Comparison of ENCODE assay signal across 18 cellular contexts in the genomic region with DNA sequence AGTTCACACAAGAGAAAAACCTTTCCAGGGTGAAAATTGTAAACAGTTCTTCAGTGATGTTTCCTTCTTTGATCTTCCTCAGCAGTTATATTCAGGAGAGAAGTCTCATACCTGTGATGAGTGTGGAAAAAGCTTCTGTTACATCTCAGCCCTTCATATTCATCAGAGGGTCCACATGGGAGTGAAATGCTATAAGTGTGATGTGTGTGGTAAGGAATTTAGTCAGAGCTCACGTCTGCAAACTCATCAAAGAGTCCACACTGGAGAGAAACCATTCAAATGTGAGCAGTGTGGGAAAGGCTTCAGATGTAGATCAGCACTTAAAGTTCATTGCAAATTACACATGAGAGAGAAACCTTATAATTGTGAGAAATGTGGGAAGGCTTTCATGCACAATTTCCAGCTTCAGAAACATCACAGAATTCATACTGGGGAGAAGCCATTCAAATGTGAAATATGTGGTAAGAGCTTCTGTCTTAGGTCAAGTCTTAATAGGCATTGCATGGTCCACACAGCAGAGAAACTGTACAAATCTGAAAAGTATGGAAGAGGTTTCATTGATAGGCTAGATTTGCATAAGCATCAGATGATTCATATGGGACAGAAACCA. TPM values are rescaled to one million over a fixed set of nuclear protein-coding genes. Genes with fewer than 3 reads are reported as not detected.
DNase-seq lines count a peak whose midpoint lies in the region; ATAC-seq, FAIRE-seq and TF ChIP-seq lines count a peak whose summit lies in the region.
"Had no signal": no experiment of that assay in that cellular context is flagged by ENCODE, and none has a peak within 500 bp of the region (broad histone marks: within the 10 kb centered on the region; RNA-seq: fewer than 3 reads in every experiment).

No MANE protein-coding gene starts in this region.

- no peak overlapping the region for H2BK5ac ChIP-seq in mesendoderm (ENCODE audit: low read length)

- no peaks in the 10 kb centered on the region for H3K27me3 ChIP-seq in CD4-positive, CD25-positive, alpha-beta regulatory T cell (ENCODE audit: control insufficient read depth, insufficient read depth, low read length)
- H3K27me3 ChIP-seq in GM12878 (replicated peaks in 1 of 2; ENCODE audit: control insufficient read depth in 2 of 2, insufficient read depth in 2 of 2, low read length in 1 of 2) (no peaks in the 10 kb centered on the region), mesendoderm (ENCODE audit: insufficient read depth, low read length, poor library complexity) (no peaks in the 10 kb centered on the region)
- H3K27me3 ChIP-seq: SJSA1 had no signal

- BruUV-seq in GM12878 (replicated peaks; lab: Mats Ljungman, UMichigan): no TSS peak

- H3K23ac ChIP-seq in mesendoderm (ENCODE audit: low read length): no peak overlapping the region

- no peak overlapping the region for H3K4me3 Mint-ChIP-seq in CD4-positive, CD25-positive, alpha-beta regulatory T cell
- H3K4me3 Mint-ChIP-seq: CD14-positive monocyte had no signal

- intact Hi-C loops in GM12878 (cut with micrococcal nuclease; ENCODE audit: unreplicated experiment) (no loop called here), Right ventricle myocardium superior (cut with DNase I) (no loop called here)

- POLR2A ChIA-PET in GM12878 (lab: Charles Lee): no interaction called here

- in situ Hi-C loops in GM12878 (cut with MboI): no loop called here

- no peak for TF ChIP-seq CTCF in GM12878 (IDR thresholded peaks at IDR 0.05 in 2 of 3, conservative IDR thresholded peaks at IDR 0.05 in 1 of 3; ENCODE audit: control insufficient read depth in 2 of 3, extremely low read depth in 1 of 3, insufficient read depth in 1 of 3, low read depth in 3 of 3, low read length in 3 of 3)

- no peak overlapping the region for H2BK15ac ChIP-seq in mesendoderm (replicated peaks; ENCODE audit: low read depth)

- no peaks in the 10 kb centered on the region for H4K20me1 ChIP-seq in GM12878 (ENCODE audit: control insufficient read depth, insufficient read depth)

- no peak for FAIRE-seq in GM12878 (lab: Jason Lieb, UNC)

- WGBS in GM12878 (ENCODE audit: insufficient coverage, insufficient replicate concordance, low lambda C conversion rate, missing lambda C conversion rate): 50% methylated on average over 1 of the region's 1 CpG
- no CpG with 5 or more reads among the region's 1 CpG for WGBS in mesendoderm (ENCODE audit: extremely low coverage, insufficient coverage, low lambda C conversion rate)

- no peak overlapping the region for H3K4ac ChIP-seq in mesendoderm (ENCODE audit: low read depth, low read length)

- peak overlapping the region; percentile 0 for H3K4me3 ChIP-seq in CD4-positive, CD25-positive, alpha-beta regulatory T cell (ENCODE audit: low read depth, low read length)
- H3K4me3 ChIP-seq in GM12878: no peak overlapping the region
- peak overlapping the region; percentile 28 for H3K4me3 ChIP-seq in mesendoderm (ENCODE audit: low read length)
- H3K4me3 ChIP-seq: HAP-1, PC-9, SJSA1 had no signal

- peaks cover 56% of the 10 kb centered on the region for H3K36me3 Mint-ChIP-seq in CD4-positive, CD25-positive, alpha-beta regulatory T cell

- peaks cover 86 to 94% of the 10 kb centered on the region in 2 experiments for H3K9me3 ChIP-seq in CD4-positive, CD25-positive, alpha-beta regulatory T cell (ENCODE audit: control insufficient read depth in 2 of 2, low read length in 2 of 2)
- peaks cover 26% of the 10 kb centered on the region for H3K9me3 ChIP-seq in GM12878 (replicated peaks; ENCODE audit: control insufficient read depth, insufficient read depth, low read length)

- H3K9ac ChIP-seq in GM12878 (ENCODE audit: control insufficient read depth, insufficient read depth, low read length) (no peak overlapping the region), mesendoderm (ENCODE audit: low read length) (no peak overlapping the region)

- TF ChIP-seq EP300 in GM12878 (IDR thresholded peaks at IDR 0.05; ENCODE audit: borderline replicate concordance in 1 of 2, control insufficient read depth in 1 of 2, low read depth in 2 of 2, low read length in 2 of 2): no peak

- H3K27ac Mint-ChIP-seq in CD4-positive, CD25-positive, alpha-beta regulatory T cell: no peak overlapping the region
- H3K27ac Mint-ChIP-seq: CD14-positive monocyte had no signal

- H3K4me1 ChIP-seq in CD4-positive, CD25-positive, alpha-beta regulatory T cell (ENCODE audit: control insufficient read depth, insufficient read depth, low read length, poor library complexity, severe bottlenecking): no peaks in the 10 kb centered on the region
- H3K4me1 ChIP-seq in GM12878 (ENCODE audit: control insufficient read depth, insufficient read depth, low read length) (no peaks in the 10 kb centered on the region), mesendoderm (ENCODE audit: control insufficient read depth, low read depth, low read length) (no peaks in the 10 kb centered on the region)
- H3K4me1 ChIP-seq: HAP-1, SJSA1 had no signal

- RAD21 ChIA-PET in GM12878 (lab: Charles Lee; ENCODE audit: unreplicated experiment): no interaction called here

- H3K27ac ChIP-seq in CD4-positive, CD25-positive, alpha-beta regulatory T cell (ENCODE audit: insufficient read depth, low read length, poor library complexity, severe bottlenecking): no peak overlapping the region
- no peak overlapping the region for H3K27ac ChIP-seq in GM12878 (ENCODE audit: control insufficient read depth, insufficient read depth)
- H3K27ac ChIP-seq in mesendoderm (ENCODE audit: low read depth, low read length): no peak overlapping the region
- H3K27ac ChIP-seq: HL-60, PC-9, SJSA1 had no signal

- peaks cover 4 to 14% (median 11%) of the 10 kb centered on the region in 4 donors for H3K4me1 Mint-ChIP-seq in CD4-positive, CD25-positive, alpha-beta regulatory T cell
- H3K4me1 Mint-ChIP-seq: CD14-positive monocyte had no signal

- no peaks in the 10 kb centered on the region for H3K79me1 ChIP-seq in mesendoderm (ENCODE audit: low read length)

- H3K79me2 ChIP-seq in GM12878 (ENCODE audit: control insufficient read depth, insufficient read depth, low read length) (no peaks in the 10 kb centered on the region), mesendoderm (ENCODE audit: control insufficient read depth, insufficient read depth, low read length) (no peaks in the 10 kb centered on the region)

- H2AFZ ChIP-seq in GM12878 (ENCODE audit: control insufficient read depth, low read depth, low read length): no peak overlapping the region
- H2AFZ ChIP-seq: PC-9 had no signal

- no peak overlapping the region for H3K56ac ChIP-seq in mesendoderm (ENCODE audit: low read length)

- peaks cover 4% of the 10 kb centered on the region for H3K27me3 Mint-ChIP-seq in CD4-positive, CD25-positive, alpha-beta regulatory T cell

- H3K18ac ChIP-seq in mesendoderm (ENCODE audit: low read length): no peak overlapping the region

- H3K9me3 Mint-ChIP-seq in CD4-positive, CD25-positive, alpha-beta regulatory T cell: peaks cover 10 to 93% (median 37%) of the 10 kb centered on the region in 7 donors

- TF ChIP-seq RAD21 in GM12878 (IDR thresholded peaks at IDR 0.05; ENCODE audit: insufficient read depth, low read depth, low read length): no peak

- no peak overlapping the region for H4K5ac ChIP-seq in mesendoderm (ENCODE audit: low read length)

- no peak overlapping the region for H3K4me2 ChIP-seq in GM12878 (ENCODE audit: control insufficient read depth, insufficient read depth)
- no peak overlapping the region for H3K4me2 ChIP-seq in mesendoderm (ENCODE audit: low read length)
- H3K4me2 ChIP-seq: PC-9 had no signal

- SMC1A ChIA-PET in GM12878 (lab: Charles Lee; ENCODE audit: uncharacterized antibody, unreplicated experiment): interaction anchor here (0.9 kb wide), 1 partner anchor 18 kb away, joined by 4 read pairs; no protein-coding TSS in a partner anchor

- DNase-seq in CD4-positive, CD25-positive, alpha-beta regulatory T cell: no peak
- DNase-seq in GM12878 (ENCODE audit: low read depth, low spot score) (no peak), mesendoderm (no peak), Right ventricle myocardium superior (no peak), NCI-H748 treated with DMSO at 0.1 percent for 48 hours (lab: John Stamatoyannopoulos, UW) (no peak)
- DNase-seq: EL, KG1, NCI-H1048, NCI-H146, NCI-H2081 treated with DMSO at 0.1 percent for 48 hours, NCI-H510A, NCI-H82, PC-9 had no signal

- peaks cover 51% of the 10 kb centered on the region for H3K36me3 ChIP-seq in CD4-positive, CD25-positive, alpha-beta regulatory T cell (ENCODE audit: control insufficient read depth, insufficient read depth, low read length)
- H3K36me3 ChIP-seq in GM12878 (ENCODE audit: control insufficient read depth in 2 of 2, insufficient read depth in 2 of 2, low read length in 1 of 2): peaks cover 0 to 1% of the 10 kb centered on the region in 2 experiments; a peak in 2 of 4 replicates
- H3K36me3 ChIP-seq in mesendoderm (ENCODE audit: control insufficient read depth, insufficient read depth, low read length): peaks cover 10% of the 10 kb centered on the region

- H2BK120ac ChIP-seq in mesendoderm (ENCODE audit: low read depth, low read length): no peak overlapping the region

- no peak overlapping the region for H4K8ac ChIP-seq in mesendoderm (ENCODE audit: low read depth, low read length)

- no peak for TF ChIP-seq POLR2A in GM12878 (IDR thresholded peaks at IDR 0.05; ENCODE audit: low read depth, low read length)

- ATAC-seq in CD4-positive, CD25-positive, alpha-beta regulatory T cell (ENCODE audit: low read depth in 2 of 2): no peak
- ATAC-seq in GM12878 (no peak), Right ventricle myocardium superior (ENCODE audit: poor library complexity) (no peak), HG03565 (IDR thresholded peaks at IDR 0.05; ENCODE audit: unreplicated experiment) (no peak)

- CTCF ChIA-PET in GM12878 (lab: Yijun Ruan, JAX): no interaction called here

- no peak overlapping the region for H2AK5ac ChIP-seq in mesendoderm (ENCODE audit: low read length)

RNA-seq across cellular contexts. Expression of a gene that starts 6.9 kb away (rescaled TPM):
- total RNA-seq in CD4-positive, CD25-positive, alpha-beta regulatory T cell: 5.0 TPM
- 1 to 10 TPM; 1.9 to 4.9 (median 3.9) TPM for polyA plus RNA-seq in CD4-positive, CD25-positive, alpha-beta regulatory T cell
- 8.6 and 8.8 TPM in 2 replicates for total RNA-seq in GM12878 (2013; cell fraction: nucleolus; rRNA removed)
- total RNA-seq in GM12878 (2014; rRNA removed): 4.0 and 4.1 TPM in 2 replicates
- total RNA-seq in GM12878 (2014; rRNA removed; fragmentation: Illumina TruSeq; extraction: Trizol): 4.6 and 5.6 TPM in 2 replicates
- total RNA-seq in GM12878 (2021): 2.9 and 3.9 TPM in 2 replicates
- polyA plus RNA-seq in GM12878 (2011; ENCODE audit: low read depth): 3.0 TPM
- 5.9 and 8.7 TPM in 2 replicates for polyA plus RNA-seq in GM12878 (2011; rRNA removed)
- polyA plus RNA-seq in GM12878 (2011; cell fraction: cytosol; rRNA removed): 2.9 and 3.2 TPM in 2 replicates
- polyA plus RNA-seq in GM12878 (2011; cell fraction: nucleus; rRNA removed): 3.2 and 4.6 TPM in 2 replicates
- polyA plus RNA-seq in GM12878 (2012): 3.8 and 5.9 TPM in 2 replicates
- 4.4 and 7.4 TPM in 2 replicates for polyA plus RNA-seq in GM12878 (2014; fragmentation: Illumina TruSeq; extraction: Trizol)
- polyA plus RNA-seq in GM12878 (2014; fragmentation: Nextera tagmentation; extraction: Ambion mirVana): 1 to 10 TPM; 3.3 to 4.7 TPM
- polyA plus RNA-seq in GM12878 (2014; rRNA removed): 3.2 and 4.6 TPM in 2 replicates
- polyA plus RNA-seq in GM12878 (2016; fragmentation: Nextera tagmentation; extraction: Ambion mirVana): 1 to 10 TPM; 2.3 to 2.4 TPM
- polyA minus RNA-seq in GM12878 (2011; rRNA and poly(A)+ RNA removed): 5.3 and 6.1 TPM in 2 replicates
- 1.0 and 1.2 TPM in 2 replicates for polyA minus RNA-seq in GM12878 (2011; cell fraction: cytosol; rRNA and poly(A)+ RNA removed)
- 2.1 and 4.1 TPM in 2 replicates for polyA minus RNA-seq in GM12878 (2011; cell fraction: nucleus; rRNA and poly(A)+ RNA removed)
- 3.7 TPM for polyA plus RNA-seq in mesendoderm (2013, experiment 1 of 2)
- polyA plus RNA-seq in mesendoderm (2013, experiment 2 of 2): 4.2 TPM
- total RNA-seq in Right ventricle myocardium superior: 2.9 TPM

RNA-seq across cellular contexts. Expression of a gene that starts 19.7 kb away (rescaled TPM):
- total RNA-seq in CD4-positive, CD25-positive, alpha-beta regulatory T cell: 1.4 TPM
- polyA plus RNA-seq in CD4-positive, CD25-positive, alpha-beta regulatory T cell: 1 to 10 TPM in 2 of 4 donors, under 1 TPM in 2; 0.68 to 3.1 (median 1.8) TPM
- total RNA-seq in GM12878 (2013; cell fraction: nucleolus; rRNA removed): 9.5 and 10.0 TPM in 2 replicates
- total RNA-seq in GM12878 (2014; rRNA removed): 0.11 TPM in 1 of 2 replicates, not detected in the other
- total RNA-seq in GM12878 (2014; rRNA removed; fragmentation: Illumina TruSeq; extraction: Trizol): 0.18 TPM in 1 of 2 replicates, not detected in the other
- total RNA-seq in GM12878 (2021): not detected in 2 replicates
- 0.75 TPM for polyA plus RNA-seq in GM12878 (2011; ENCODE audit: low read depth)
- 3.7 and 5.0 TPM in 2 replicates for polyA plus RNA-seq in GM12878 (2011; rRNA removed)
- polyA plus RNA-seq in GM12878 (2011; cell fraction: cytosol; rRNA removed): 1.0 and 1.6 TPM in 2 replicates
- polyA plus RNA-seq in GM12878 (2011; cell fraction: nucleus; rRNA removed): 5.3 and 6.2 TPM in 2 replicates
- polyA plus RNA-seq in GM12878 (2012): 0.23 and 0.59 TPM in 2 replicates
- 0.09 TPM in 1 of 2 replicates, not detected in the other for polyA plus RNA-seq in GM12878 (2014; fragmentation: Illumina TruSeq; extraction: Trizol)
- polyA plus RNA-seq in GM12878 (2014; fragmentation: Nextera tagmentation; extraction: Ambion mirVana): under 1 TPM in 1 of 2 experiments, not detected in 1; 0.16 TPM
- polyA plus RNA-seq in GM12878 (2014; rRNA removed): 0.05 and 0.14 TPM in 2 replicates
- polyA plus RNA-seq in GM12878 (2016; fragmentation: Nextera tagmentation; extraction: Ambion mirVana): under 1 TPM in 1 of 2 experiments, not detected in 1; 0.20 TPM
- polyA minus RNA-seq in GM12878 (2011; rRNA and poly(A)+ RNA removed): 3.1 and 3.2 TPM in 2 replicates
- 1.5 and 3.2 TPM in 2 replicates for polyA minus RNA-seq in GM12878 (2011; cell fraction: cytosol; rRNA and poly(A)+ RNA removed)
- polyA minus RNA-seq in GM12878 (2011; cell fraction: nucleus; rRNA and poly(A)+ RNA removed): 3.3 TPM in 2 replicates
- 3.9 TPM for polyA plus RNA-seq in mesendoderm (2013, experiment 1 of 2)
- 3.7 TPM for polyA plus RNA-seq in mesendoderm (2013, experiment 2 of 2)
- total RNA-seq in Right ventricle myocardium superior: 2.3 TPM

RNA-seq across cellular contexts. Expression of a gene that starts 29.3 kb away (rescaled TPM):
- 3.1 TPM for total RNA-seq in CD4-positive, CD25-positive, alpha-beta regulatory T cell
- polyA plus RNA-seq in CD4-positive, CD25-positive, alpha-beta regulatory T cell: 1 to 10 TPM; 2.6 to 5.1 (median 4.2) TPM
- 24.9 and 29.1 TPM in 2 replicates for total RNA-seq in GM12878 (2013; cell fraction: nucleolus; rRNA removed)
- total RNA-seq in GM12878 (2014; rRNA removed) (2.7 and 4.0 TPM in 2 replicates), GM12878 (2014; rRNA removed; fragmentation: Illumina TruSeq; extraction: Trizol) (3.9 and 4.0 TPM in 2 replicates), GM12878 (2021) (2.3 and 4.1 TPM in 2 replicates), Right ventricle myocardium superior (2.7 TPM)
- polyA plus RNA-seq in GM12878 (2011; ENCODE audit: low read depth): 1.5 TPM
- polyA plus RNA-seq in GM12878 (2011; rRNA removed) (9.1 and 11.7 TPM in 2 replicates), GM12878 (2014; fragmentation: Illumina TruSeq; extraction: Trizol) (3.4 and 3.6 TPM in 2 replicates), GM12878 (2014; fragmentation: Nextera tagmentation; extraction: Ambion mirVana) (1 to 10 TPM; 1.8 to 2.5 TPM), GM12878 (2014; rRNA removed) (2.6 and 4.0 TPM in 2 replicates), GM12878 (2016; fragmentation: Nextera tagmentation; extraction: Ambion mirVana) (1 to 10 TPM; 3.3 to 3.9 TPM)
- polyA plus RNA-seq in GM12878 (2011; cell fraction: cytosol; rRNA removed): 4.6 and 4.8 TPM in 2 replicates
- 4.5 and 5.9 TPM in 2 replicates for polyA plus RNA-seq in GM12878 (2011; cell fraction: nucleus; rRNA removed)
- polyA plus RNA-seq in GM12878 (2012): 1.6 and 3.2 TPM in 2 replicates
- polyA minus RNA-seq in GM12878 (2011; rRNA and poly(A)+ RNA removed): 12.1 and 15.7 TPM in 2 replicates
- polyA minus RNA-seq in GM12878 (2011; cell fraction: cytosol; rRNA and poly(A)+ RNA removed): 3.5 and 5.3 TPM in 2 replicates
- polyA minus RNA-seq in GM12878 (2011; cell fraction: nucleus; rRNA and poly(A)+ RNA removed): 9.2 and 13.1 TPM in 2 replicates
- 0.95 TPM for polyA plus RNA-seq in mesendoderm (2013, experiment 1 of 2)
- 0.98 TPM for polyA plus RNA-seq in mesendoderm (2013, experiment 2 of 2)

RNA-seq across cellular contexts. Expression of a gene that starts 39.9 kb away (rescaled TPM):
- total RNA-seq in CD4-positive, CD25-positive, alpha-beta regulatory T cell: 2.3 TPM
- polyA plus RNA-seq in CD4-positive, CD25-positive, alpha-beta regulatory T cell: 1 to 10 TPM in 1 of 4 donors, under 1 TPM in 3; 0.56 to 1.1 (median 0.60) TPM
- total RNA-seq in GM12878 (2013; cell fraction: nucleolus; rRNA removed): 5.3 and 5.8 TPM in 2 replicates
- total RNA-seq in GM12878 (2014; rRNA removed): 0.45 and 0.49 TPM in 2 replicates
- total RNA-seq in GM12878 (2014; rRNA removed; fragmentation: Illumina TruSeq; extraction: Trizol): 0.72 and 0.88 TPM in 2 replicates
- 0.53 and 0.82 TPM in 2 replicates for total RNA-seq in GM12878 (2021)
- polyA plus RNA-seq in GM12878 (2011; ENCODE audit: low read depth): 0.28 TPM
- polyA plus RNA-seq in GM12878 (2011; rRNA removed): 1.7 TPM in 2 replicates
- 0.72 and 0.81 TPM in 2 replicates for polyA plus RNA-seq in GM12878 (2011; cell fraction: cytosol; rRNA removed)
- 0.91 TPM in 2 replicates for polyA plus RNA-seq in GM12878 (2011; cell fraction: nucleus; rRNA removed)
- polyA plus RNA-seq in GM12878 (2012): 0.74 and 0.76 TPM in 2 replicates
- polyA plus RNA-seq in GM12878 (2014; fragmentation: Illumina TruSeq; extraction: Trizol): 0.48 and 0.62 TPM in 2 replicates
- under 1 TPM; 0.37 to 0.68 TPM for polyA plus RNA-seq in GM12878 (2014; fragmentation: Nextera tagmentation; extraction: Ambion mirVana)
- polyA plus RNA-seq in GM12878 (2014; rRNA removed): 0.25 and 0.35 TPM in 2 replicates
- under 1 TPM; 0.60 TPM for polyA plus RNA-seq in GM12878 (2016; fragmentation: Nextera tagmentation; extraction: Ambion mirVana)
- 2.0 and 2.7 TPM in 2 replicates for polyA minus RNA-seq in GM12878 (2011; rRNA and poly(A)+ RNA removed)
- 1.1 and 1.5 TPM in 2 replicates for polyA minus RNA-seq in GM12878 (2011; cell fraction: cytosol; rRNA and poly(A)+ RNA removed)
- polyA minus RNA-seq in GM12878 (2011; cell fraction: nucleus; rRNA and poly(A)+ RNA removed): 0.48 and 0.57 TPM in 2 replicates
- 0.72 TPM for polyA plus RNA-seq in mesendoderm (2013, experiment 1 of 2)
- polyA plus RNA-seq in mesendoderm (2013, experiment 2 of 2): 0.88 TPM
- total RNA-seq in Right ventricle myocardium superior: 1.6 TPM

RNA-seq across cellular contexts. Expression of a gene that starts 48.1 kb away (rescaled TPM):
- 3.9 TPM for total RNA-seq in CD4-positive, CD25-positive, alpha-beta regulatory T cell
- polyA plus RNA-seq in CD4-positive, CD25-positive, alpha-beta regulatory T cell: 1 to 10 TPM; 3.4 to 4.8 (median 4.0) TPM
- total RNA-seq in GM12878 (2013; cell fraction: nucleolus; rRNA removed): 35.4 and 44.6 TPM in 2 replicates
- total RNA-seq in GM12878 (2014; rRNA removed) (5.7 and 7.5 TPM in 2 replicates), GM12878 (2014; rRNA removed; fragmentation: Illumina TruSeq; extraction: Trizol) (8.3 and 9.4 TPM in 2 replicates), GM12878 (2021) (5.8 and 6.2 TPM in 2 replicates), Right ventricle myocardium superior (6.5 TPM)
- polyA plus RNA-seq in GM12878 (2011; ENCODE audit: low read depth): 4.2 TPM
- polyA plus RNA-seq in GM12878 (2011; rRNA removed) (12.2 and 15.6 TPM in 2 replicates), GM12878 (2014; fragmentation: Illumina TruSeq; extraction: Trizol) (7.3 and 9.7 TPM in 2 replicates), GM12878 (2014; fragmentation: Nextera tagmentation; extraction: Ambion mirVana) (1 to 10 TPM; 2.4 to 3.4 TPM), GM12878 (2014; rRNA removed) (5.0 and 5.6 TPM in 2 replicates), GM12878 (2016; fragmentation: Nextera tagmentation; extraction: Ambion mirVana) (1 to 10 TPM; 2.8 to 3.9 TPM)
- 4.5 and 5.1 TPM in 2 replicates for polyA plus RNA-seq in GM12878 (2011; cell fraction: cytosol; rRNA removed)
- 9.2 and 11.6 TPM in 2 replicates for polyA plus RNA-seq in GM12878 (2011; cell fraction: nucleus; rRNA removed)
- polyA plus RNA-seq in GM12878 (2012): 5.2 and 5.5 TPM in 2 replicates
- polyA minus RNA-seq in GM12878 (2011; rRNA and poly(A)+ RNA removed): 11.2 and 13.2 TPM in 2 replicates
- 2.9 and 3.9 TPM in 2 replicates for polyA minus RNA-seq in GM12878 (2011; cell fraction: cytosol; rRNA and poly(A)+ RNA removed)
- polyA minus RNA-seq in GM12878 (2011; cell fraction: nucleus; rRNA and poly(A)+ RNA removed): 8.1 and 10.1 TPM in 2 replicates
- polyA plus RNA-seq in mesendoderm (2013, experiment 1 of 2): 5.5 TPM
- 5.4 TPM for polyA plus RNA-seq in mesendoderm (2013, experiment 2 of 2)
